28 cellular contexts compared by ENCODE assay signal in genomic region chr11:69116671-69117070, GRCh38. TPM values are rescaled to one million over a fixed set of nuclear protein-coding genes. Genes with fewer than 3 reads are reported as not detected.
"Had no signal": no experiment of that assay in that cellular context is flagged by ENCODE, and none has a peak within 500 bp of the region (broad histone marks: within the 10 kb centered on the region; RNA-seq: fewer than 3 reads in every experiment).

No MANE protein-coding gene starts in this region.

- DNase-seq: activated B cell treated with CpG ODN at 0.5 μM for 24 hours; activated CD4-positive, alpha-beta memory T cell treated with anti-CD3 and anti-CD28 coated beads for 36 hours; activated CD4-positive, alpha-beta T cell treated with anti-CD3 and anti-CD28 coated beads for 1 hour; activated CD4-positive, alpha-beta T cell treated with anti-CD3 and anti-CD28 coated beads, Interleukin-2, amount 10 ng/mL, durations not matched to agents 7 days and 5 days; activated gamma-delta T cell; activated naive CD4-positive, alpha-beta T cell treated with anti-CD3 and anti-CD28 coated beads for 36 hours; activated T-cell treated with anti-CD3 and anti-CD28 coated beads for 4 hours; activated T-cell treated with anti-CD3 and anti-CD28 coated beads, Interleukin-2, amount 50 U/mL, for 48 hours; amygdala; brain microvascular endothelial cell; NCI-H1092; NCI-H1417 treated with DMSO at 0.1 percent for 48 hours; NCI-H1694; NCI-H2029; NCI-H2107; NCI-H2171 treated with DMSO at 0.1 percent for 48 hours; NCI-H226; NCI-H526; NCI-H774; SHP77 treated with DMSO at 0.1 percent for 48 hours; T-helper 2 cell; T1000 had no signal

- ATAC-seq: activated T-helper 17 cell treated with anti-CD3 and anti-CD28 coated beads, Interleukin-2, amount 50 U/mL, for 72 hours had no signal

- FAIRE-seq: TTC549 had no signal

- H3K9ac ChIP-seq: KMS-11 had no signal

- H3K27ac ChIP-seq: brain microvascular endothelial cell, cardiac muscle cell, KMS-11, Peyer's patch had no signal

- H3K4me3 ChIP-seq: cardiac muscle cell, Peyer's patch had no signal

- H3K36me3 ChIP-seq: brain microvascular endothelial cell, cardiac muscle cell, Peyer's patch had no signal

- H3K9me3 ChIP-seq: Peyer's patch had no signal

RNA-seq across cellular contexts. Expression of gene SMIM38, which starts 39.1 kb away (rescaled TPM):
- total RNA-seq: MCF 10A had no signal
